Comparison of ENCODE assay signal across 33 cellular contexts in the genomic region with DNA sequence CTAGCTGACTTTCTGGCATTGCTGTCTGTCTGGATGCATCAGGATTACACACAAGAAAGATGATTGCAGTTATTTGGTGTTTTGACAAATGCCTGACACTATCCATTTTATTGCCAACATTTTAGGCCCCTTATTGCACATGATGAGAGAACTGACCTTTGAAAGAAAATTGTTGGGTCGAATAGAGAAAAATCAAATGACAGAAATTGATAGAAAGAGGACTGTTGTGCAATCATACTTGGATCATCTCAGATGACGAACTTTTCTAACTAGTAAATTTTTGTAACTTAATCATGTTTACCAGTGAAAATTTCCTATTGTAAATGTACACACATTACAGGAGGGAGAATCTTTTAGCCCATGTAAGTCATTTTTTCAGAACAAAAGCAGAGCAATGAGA.
"Had no signal": no experiment of that assay in that cellular context is flagged by ENCODE, and none has a peak within 500 bp of the region (broad histone marks: within the 10 kb centered on the region; RNA-seq: fewer than 3 reads in every experiment).

No MANE protein-coding gene starts in this region.

- DNase-seq: activated effector memory CD4-positive, alpha-beta T cell treated with anti-CD3 and anti-CD28 coated beads, Interleukin-2, amount 50 U/mL, for 16 hours; activated effector memory CD4-positive, alpha-beta T cell treated with Interleukin-2 at 50 U/mL for 16 hours; activated gamma-delta T cell; activated gamma-delta T cell treated with Interleukin-2 at 50 U/mL for 16 hours; activated naive CD4-positive, alpha-beta T cell; activated naive CD4-positive, alpha-beta T cell treated with anti-CD3 and anti-CD28 coated beads for 36 hours; activated naive CD4-positive, alpha-beta T cell treated with anti-CD3 and anti-CD28 coated beads, Interleukin-2, amount 10 ng/mL, durations not matched to agents 7 days and 5 days; activated naive CD4-positive, alpha-beta T cell treated with anti-CD3 and anti-CD28 coated beads, Interleukin-2, amount 50 U/mL, for 16 hours; activated naive CD4-positive, alpha-beta T cell treated with Interleukin-2 at 50 U/mL for 16 hours; activated naive CD8-positive, alpha-beta T cell treated with anti-CD3 and anti-CD28 coated beads for 36 hours; activated naive CD8-positive, alpha-beta T cell treated with anti-CD3 and anti-CD28 coated beads, Interleukin-2, amount 10 ng/mL, durations not matched to agents 7 days and 5 days; activated naive CD8-positive, alpha-beta T cell treated with anti-CD3 and anti-CD28 coated beads, Interleukin-2, amount 50 U/mL, for 24 hours; activated T-cell treated with anti-CD3 and anti-CD28 coated beads, Interleukin-2, amount 50 U/mL, for 24 hours; activated T-cell treated with anti-CD3 and anti-CD28 coated beads, Interleukin-2, amount 50 U/mL, for 4 hours; activated T-cell treated with anti-CD3 and anti-CD28 coated beads, Interleukin-2, amount 50 U/mL, for 48 hours; activated T-cell treated with anti-CD3 and anti-CD28 coated beads, Interleukin-2, amount 50 U/mL, for 72 hours; adrenal gland; amniotic stem cell; amygdala; anterior cingulate cortex; aorta; body of pancreas; brain microvascular endothelial cell; caudate nucleus; central memory CD4-positive, alpha-beta T cell; cerebellar nuclear complex had no signal

- H3K9me3 ChIP-seq: adrenal gland, ascending aorta, body of pancreas, breast epithelium had no signal

- H3K27me3 ChIP-seq: adrenal gland, ascending aorta, body of pancreas, brain microvascular endothelial cell, breast epithelium, cardiac muscle cell had no signal

- H3K4me3 ChIP-seq: adrenal gland, ascending aorta, body of pancreas, breast epithelium, cardiac muscle cell had no signal

- H3K27ac ChIP-seq: adrenal gland, ascending aorta, body of pancreas, brain microvascular endothelial cell, breast epithelium, cardiac muscle cell had no signal

- H3K36me3 ChIP-seq: adrenal gland, ascending aorta, brain microvascular endothelial cell, breast epithelium, cardiac muscle cell had no signal

- FAIRE-seq: astrocyte, bronchial epithelial cell had no signal

- ATAC-seq: activated naive CD4-positive, alpha-beta T cell treated with anti-CD3 and anti-CD28 coated beads, Interleukin-2, amount 50 U/mL, for 72 hours; activated naive CD8-positive, alpha-beta T cell treated with anti-CD3 and anti-CD28 coated beads, Interleukin-2, amount 50 U/mL, for 24 hours; activated T-cell treated with anti-CD3 and anti-CD28 coated beads, Interleukin-2, amount 50 U/mL, for 4 hours; activated T-cell treated with anti-CD3 and anti-CD28 coated beads, Interleukin-2, amount 50 U/mL, for 72 hours; activated T-helper 17 cell treated with anti-CD3 and anti-CD28 coated beads, Interleukin-2, amount 50 U/mL, for 72 hours; body of pancreas had no signal

- H3K4me1 ChIP-seq: adrenal gland, ascending aorta, body of pancreas, breast epithelium had no signal
